Comparison of ENCODE assay signal across 1 cellular context in the genomic region with DNA sequence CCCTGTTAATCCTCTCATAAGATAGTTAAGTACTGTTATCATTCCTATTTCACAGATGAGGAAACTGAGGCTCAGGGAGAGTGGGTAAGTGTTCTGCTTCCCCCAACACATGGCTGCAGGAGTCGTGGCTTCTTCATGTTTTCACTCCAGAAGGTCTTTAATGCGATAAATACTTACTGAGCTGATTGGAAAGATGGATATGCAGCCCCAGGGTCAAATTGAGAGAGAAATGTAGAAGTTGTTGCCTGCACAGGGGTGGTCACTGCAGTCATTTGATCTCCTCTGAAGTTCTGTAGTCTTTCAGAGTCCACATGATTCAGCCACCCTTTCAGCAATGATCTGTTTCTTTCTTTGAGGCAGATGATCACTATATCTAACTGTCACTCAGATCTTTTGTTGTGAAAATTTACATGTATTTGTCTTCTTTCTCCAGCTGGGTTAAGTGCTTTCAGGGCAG.
A peak's percentile ranks its signal among the peaks of the same experiment; 100 is the strongest.
TF ChIP-seq lines count a peak whose summit lies in the region.

No MANE protein-coding gene starts in this region.

TF ChIP-seq in HepG2, 621 proteins besides CTCF, POLR2A, EP300 and RAD21 (continued from another document):
- TF ChIP-seq, protein P1, sequence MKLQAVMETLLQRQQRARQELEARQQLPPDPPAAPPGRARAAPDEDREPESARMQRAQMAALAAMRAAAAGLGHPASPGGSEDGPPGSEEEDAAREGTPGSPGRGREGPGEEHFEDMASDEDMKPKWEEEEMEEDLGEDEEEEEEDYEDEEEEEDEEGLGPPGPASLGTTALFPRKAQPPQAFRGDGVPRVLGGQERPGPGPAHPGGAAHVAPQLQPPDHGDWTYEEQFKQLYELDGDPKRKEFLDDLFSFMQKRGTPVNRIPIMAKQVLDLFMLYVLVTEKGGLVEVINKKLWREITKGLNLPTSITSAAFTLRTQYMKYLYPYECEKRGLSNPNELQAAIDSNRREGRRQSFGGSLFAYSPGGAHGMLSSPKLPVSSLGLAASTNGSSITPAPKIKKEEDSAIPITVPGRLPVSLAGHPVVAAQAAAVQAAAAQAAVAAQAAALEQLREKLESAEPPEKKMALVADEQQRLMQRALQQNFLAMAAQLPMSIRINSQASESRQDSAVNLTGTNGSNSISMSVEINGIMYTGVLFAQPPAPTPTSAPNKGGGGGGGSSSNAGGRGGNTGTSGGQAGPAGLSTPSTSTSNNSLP (IDR thresholded peaks at IDR 0.05; ENCODE audit: low read depth, low read length) = peak; percentile 74
- TF ChIP-seq SALL1 (CRISPR knock-in tag; IDR thresholded peaks at IDR 0.05) (0 out of 2 replicates have a peak, but pooled peaks have one; percentile 11), AGO2 (optimal IDR thresholded peaks at IDR 0.05; ENCODE audit: low read depth, low read length) (no peak), ZMYM3 (CRISPR knock-in tag; IDR thresholded peaks at IDR 0.05) (peak; percentile 35; the same call in 1 of the 2 replicates), ASH2L (IDR thresholded peaks at IDR 0.05; ENCODE audit: insufficient read length, low read depth, low read length) (peak; percentile 69), ZNF629 (CRISPR knock-in tag; conservative IDR thresholded peaks at IDR 0.05) (peak; percentile 87), KDM6A (CRISPR knock-in tag; IDR thresholded peaks at IDR 0.05; ENCODE audit: low read depth) (0 out of 2 replicates have a peak, but pooled peaks have one; percentile 23), ZFP82 (CRISPR knock-in tag; IDR thresholded peaks at IDR 0.05; ENCODE audit: borderline replicate concordance) (no peak), CHD4 (IDR thresholded peaks at IDR 0.05; ENCODE audit: borderline replicate concordance, low read length) (peak; percentile 86; the same call in 1 of the 2 replicates), DPF2 (CRISPR knock-in tag; IDR thresholded peaks at IDR 0.05; ENCODE audit: borderline replicate concordance, low read depth) (no peak), ZNF605 (CRISPR knock-in tag; IDR thresholded peaks at IDR 0.05) (no peak), SMAD1 (CRISPR knock-in tag; IDR thresholded peaks at IDR 0.05; ENCODE audit: borderline replicate concordance, low read depth) (no peak), SIX1 (CRISPR knock-in tag; IDR thresholded peaks at IDR 0.05; ENCODE audit: borderline replicate concordance) (peak; percentile 56; the same call in 1 of the 2 replicates), ZNF331 (CRISPR knock-in tag; IDR thresholded peaks at IDR 0.05) (no peak), ZNF670 (CRISPR knock-in tag; IDR thresholded peaks at IDR 0.05; ENCODE audit: borderline replicate concordance) (no peak), ZNF652 (CRISPR knock-in tag; IDR thresholded peaks at IDR 0.05; ENCODE audit: borderline replicate concordance, low read depth) (peak; percentile 69; the same call in 1 of the 2 replicates), GTF2F1 (IDR thresholded peaks at IDR 0.05; ENCODE audit: low read length) (no peak), HNF4G (IDR thresholded peaks at IDR 0.05; ENCODE audit: borderline replicate concordance, low read depth, low read length) (0 out of 2 replicates have a peak, but pooled peaks have one; percentile 19), HNF4G (CRISPR knock-in tag; IDR thresholded peaks at IDR 0.05; ENCODE audit: borderline replicate concordance, low read depth) (no peak), STAT5B (CRISPR knock-in tag; IDR thresholded peaks at IDR 0.05) (no peak), HOXA3 (CRISPR knock-in tag; IDR thresholded peaks at IDR 0.05) (no peak), FOXJ3 (CRISPR knock-in tag; IDR thresholded peaks at IDR 0.05; ENCODE audit: borderline replicate concordance) (peak; percentile 30; the same call in 1 of the 2 replicates)
- TF ChIP-seq, protein P2, sequence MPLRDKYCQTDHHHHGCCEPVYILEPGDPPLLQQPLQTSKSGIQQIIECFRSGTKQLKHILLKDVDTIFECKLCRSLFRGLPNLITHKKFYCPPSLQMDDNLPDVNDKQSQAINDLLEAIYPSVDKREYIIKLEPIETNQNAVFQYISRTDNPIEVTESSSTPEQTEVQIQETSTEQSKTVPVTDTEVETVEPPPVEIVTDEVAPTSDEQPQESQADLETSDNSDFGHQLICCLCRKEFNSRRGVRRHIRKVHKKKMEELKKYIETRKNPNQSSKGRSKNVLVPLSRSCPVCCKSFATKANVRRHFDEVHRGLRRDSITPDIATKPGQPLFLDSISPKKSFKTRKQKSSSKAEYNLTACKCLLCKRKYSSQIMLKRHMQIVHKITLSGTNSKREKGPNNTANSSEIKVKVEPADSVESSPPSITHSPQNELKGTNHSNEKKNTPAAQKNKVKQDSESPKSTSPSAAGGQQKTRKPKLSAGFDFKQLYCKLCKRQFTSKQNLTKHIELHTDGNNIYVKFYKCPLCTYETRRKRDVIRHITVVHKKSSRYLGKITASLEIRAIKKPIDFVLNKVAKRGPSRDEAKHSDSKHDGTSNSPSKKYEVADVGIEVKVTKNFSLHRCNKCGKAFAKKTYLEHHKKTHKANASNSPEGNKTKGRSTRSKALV (CRISPR knock-in tag; IDR thresholded peaks at IDR 0.05) = 0 out of 2 replicates have a peak, but pooled peaks have one; percentile 35
- TF ChIP-seq, protein P3, sequence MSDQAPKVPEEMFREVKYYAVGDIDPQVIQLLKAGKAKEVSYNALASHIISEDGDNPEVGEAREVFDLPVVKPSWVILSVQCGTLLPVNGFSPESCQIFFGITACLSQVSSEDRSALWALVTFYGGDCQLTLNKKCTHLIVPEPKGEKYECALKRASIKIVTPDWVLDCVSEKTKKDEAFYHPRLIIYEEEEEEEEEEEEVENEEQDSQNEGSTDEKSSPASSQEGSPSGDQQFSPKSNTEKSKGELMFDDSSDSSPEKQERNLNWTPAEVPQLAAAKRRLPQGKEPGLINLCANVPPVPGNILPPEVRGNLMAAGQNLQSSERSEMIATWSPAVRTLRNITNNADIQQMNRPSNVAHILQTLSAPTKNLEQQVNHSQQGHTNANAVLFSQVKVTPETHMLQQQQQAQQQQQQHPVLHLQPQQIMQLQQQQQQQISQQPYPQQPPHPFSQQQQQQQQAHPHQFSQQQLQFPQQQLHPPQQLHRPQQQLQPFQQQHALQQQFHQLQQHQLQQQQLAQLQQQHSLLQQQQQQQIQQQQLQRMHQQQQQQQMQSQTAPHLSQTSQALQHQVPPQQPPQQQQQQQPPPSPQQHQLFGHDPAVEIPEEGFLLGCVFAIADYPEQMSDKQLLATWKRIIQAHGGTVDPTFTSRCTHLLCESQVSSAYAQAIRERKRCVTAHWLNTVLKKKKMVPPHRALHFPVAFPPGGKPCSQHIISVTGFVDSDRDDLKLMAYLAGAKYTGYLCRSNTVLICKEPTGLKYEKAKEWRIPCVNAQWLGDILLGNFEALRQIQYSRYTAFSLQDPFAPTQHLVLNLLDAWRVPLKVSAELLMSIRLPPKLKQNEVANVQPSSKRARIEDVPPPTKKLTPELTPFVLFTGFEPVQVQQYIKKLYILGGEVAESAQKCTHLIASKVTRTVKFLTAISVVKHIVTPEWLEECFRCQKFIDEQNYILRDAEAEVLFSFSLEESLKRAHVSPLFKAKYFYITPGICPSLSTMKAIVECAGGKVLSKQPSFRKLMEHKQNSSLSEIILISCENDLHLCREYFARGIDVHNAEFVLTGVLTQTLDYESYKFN (CRISPR knock-in tag; conservative IDR thresholded peaks at IDR 0.05) = peak; percentile 38
- TF ChIP-seq, protein P4, sequence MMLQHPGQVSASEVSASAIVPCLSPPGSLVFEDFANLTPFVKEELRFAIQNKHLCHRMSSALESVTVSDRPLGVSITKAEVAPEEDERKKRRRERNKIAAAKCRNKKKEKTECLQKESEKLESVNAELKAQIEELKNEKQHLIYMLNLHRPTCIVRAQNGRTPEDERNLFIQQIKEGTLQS (CRISPR knock-in tag; IDR thresholded peaks at IDR 0.05) = no peak
- TF ChIP-seq, protein P5, sequence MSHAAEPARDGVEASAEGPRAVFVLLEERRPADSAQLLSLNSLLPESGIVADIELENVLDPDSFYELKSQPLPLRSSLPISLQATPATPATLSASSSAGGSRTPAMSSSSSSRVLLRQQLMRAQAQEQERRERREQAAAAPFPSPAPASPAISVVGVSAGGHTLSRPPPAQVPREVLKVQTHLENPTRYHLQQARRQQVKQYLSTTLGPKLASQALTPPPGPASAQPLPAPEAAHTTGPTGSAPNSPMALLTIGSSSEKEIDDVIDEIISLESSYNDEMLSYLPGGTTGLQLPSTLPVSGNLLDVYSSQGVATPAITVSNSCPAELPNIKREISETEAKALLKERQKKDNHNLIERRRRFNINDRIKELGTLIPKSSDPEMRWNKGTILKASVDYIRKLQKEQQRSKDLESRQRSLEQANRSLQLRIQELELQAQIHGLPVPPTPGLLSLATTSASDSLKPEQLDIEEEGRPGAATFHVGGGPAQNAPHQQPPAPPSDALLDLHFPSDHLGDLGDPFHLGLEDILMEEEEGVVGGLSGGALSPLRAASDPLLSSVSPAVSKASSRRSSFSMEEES (CRISPR knock-in tag; IDR thresholded peaks at IDR 0.05) = 0 out of 2 replicates have a peak, but pooled peaks have one; percentile 53
- TF ChIP-seq, protein P6, sequence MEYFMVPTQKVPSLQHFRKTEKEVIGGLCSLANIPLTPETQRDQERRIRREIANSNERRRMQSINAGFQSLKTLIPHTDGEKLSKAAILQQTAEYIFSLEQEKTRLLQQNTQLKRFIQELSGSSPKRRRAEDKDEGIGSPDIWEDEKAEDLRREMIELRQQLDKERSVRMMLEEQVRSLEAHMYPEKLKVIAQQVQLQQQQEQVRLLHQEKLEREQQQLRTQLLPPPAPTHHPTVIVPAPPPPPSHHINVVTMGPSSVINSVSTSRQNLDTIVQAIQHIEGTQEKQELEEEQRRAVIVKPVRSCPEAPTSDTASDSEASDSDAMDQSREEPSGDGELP (IDR thresholded peaks at IDR 0.05; ENCODE audit: borderline replicate concordance, low read depth) = peak; percentile 58; the same call in 1 of the 2 replicates
- TF ChIP-seq, protein P7, sequence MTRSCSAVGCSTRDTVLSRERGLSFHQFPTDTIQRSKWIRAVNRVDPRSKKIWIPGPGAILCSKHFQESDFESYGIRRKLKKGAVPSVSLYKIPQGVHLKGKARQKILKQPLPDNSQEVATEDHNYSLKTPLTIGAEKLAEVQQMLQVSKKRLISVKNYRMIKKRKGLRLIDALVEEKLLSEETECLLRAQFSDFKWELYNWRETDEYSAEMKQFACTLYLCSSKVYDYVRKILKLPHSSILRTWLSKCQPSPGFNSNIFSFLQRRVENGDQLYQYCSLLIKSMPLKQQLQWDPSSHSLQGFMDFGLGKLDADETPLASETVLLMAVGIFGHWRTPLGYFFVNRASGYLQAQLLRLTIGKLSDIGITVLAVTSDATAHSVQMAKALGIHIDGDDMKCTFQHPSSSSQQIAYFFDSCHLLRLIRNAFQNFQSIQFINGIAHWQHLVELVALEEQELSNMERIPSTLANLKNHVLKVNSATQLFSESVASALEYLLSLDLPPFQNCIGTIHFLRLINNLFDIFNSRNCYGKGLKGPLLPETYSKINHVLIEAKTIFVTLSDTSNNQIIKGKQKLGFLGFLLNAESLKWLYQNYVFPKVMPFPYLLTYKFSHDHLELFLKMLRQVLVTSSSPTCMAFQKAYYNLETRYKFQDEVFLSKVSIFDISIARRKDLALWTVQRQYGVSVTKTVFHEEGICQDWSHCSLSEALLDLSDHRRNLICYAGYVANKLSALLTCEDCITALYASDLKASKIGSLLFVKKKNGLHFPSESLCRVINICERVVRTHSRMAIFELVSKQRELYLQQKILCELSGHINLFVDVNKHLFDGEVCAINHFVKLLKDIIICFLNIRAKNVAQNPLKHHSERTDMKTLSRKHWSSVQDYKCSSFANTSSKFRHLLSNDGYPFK (CRISPR knock-in tag; IDR thresholded peaks at IDR 0.05; ENCODE audit: borderline replicate concordance) = no peak
- TF ChIP-seq, protein P8, sequence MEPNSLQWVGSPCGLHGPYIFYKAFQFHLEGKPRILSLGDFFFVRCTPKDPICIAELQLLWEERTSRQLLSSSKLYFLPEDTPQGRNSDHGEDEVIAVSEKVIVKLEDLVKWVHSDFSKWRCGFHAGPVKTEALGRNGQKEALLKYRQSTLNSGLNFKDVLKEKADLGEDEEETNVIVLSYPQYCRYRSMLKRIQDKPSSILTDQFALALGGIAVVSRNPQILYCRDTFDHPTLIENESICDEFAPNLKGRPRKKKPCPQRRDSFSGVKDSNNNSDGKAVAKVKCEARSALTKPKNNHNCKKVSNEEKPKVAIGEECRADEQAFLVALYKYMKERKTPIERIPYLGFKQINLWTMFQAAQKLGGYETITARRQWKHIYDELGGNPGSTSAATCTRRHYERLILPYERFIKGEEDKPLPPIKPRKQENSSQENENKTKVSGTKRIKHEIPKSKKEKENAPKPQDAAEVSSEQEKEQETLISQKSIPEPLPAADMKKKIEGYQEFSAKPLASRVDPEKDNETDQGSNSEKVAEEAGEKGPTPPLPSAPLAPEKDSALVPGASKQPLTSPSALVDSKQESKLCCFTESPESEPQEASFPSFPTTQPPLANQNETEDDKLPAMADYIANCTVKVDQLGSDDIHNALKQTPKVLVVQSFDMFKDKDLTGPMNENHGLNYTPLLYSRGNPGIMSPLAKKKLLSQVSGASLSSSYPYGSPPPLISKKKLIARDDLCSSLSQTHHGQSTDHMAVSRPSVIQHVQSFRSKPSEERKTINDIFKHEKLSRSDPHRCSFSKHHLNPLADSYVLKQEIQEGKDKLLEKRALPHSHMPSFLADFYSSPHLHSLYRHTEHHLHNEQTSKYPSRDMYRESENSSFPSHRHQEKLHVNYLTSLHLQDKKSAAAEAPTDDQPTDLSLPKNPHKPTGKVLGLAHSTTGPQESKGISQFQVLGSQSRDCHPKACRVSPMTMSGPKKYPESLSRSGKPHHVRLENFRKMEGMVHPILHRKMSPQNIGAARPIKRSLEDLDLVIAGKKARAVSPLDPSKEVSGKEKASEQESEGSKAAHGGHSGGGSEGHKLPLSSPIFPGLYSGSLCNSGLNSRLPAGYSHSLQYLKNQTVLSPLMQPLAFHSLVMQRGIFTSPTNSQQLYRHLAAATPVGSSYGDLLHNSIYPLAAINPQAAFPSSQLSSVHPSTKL (CRISPR knock-in tag; IDR thresholded peaks at IDR 0.05) = peak; percentile 39
- TF ChIP-seq, protein P9, sequence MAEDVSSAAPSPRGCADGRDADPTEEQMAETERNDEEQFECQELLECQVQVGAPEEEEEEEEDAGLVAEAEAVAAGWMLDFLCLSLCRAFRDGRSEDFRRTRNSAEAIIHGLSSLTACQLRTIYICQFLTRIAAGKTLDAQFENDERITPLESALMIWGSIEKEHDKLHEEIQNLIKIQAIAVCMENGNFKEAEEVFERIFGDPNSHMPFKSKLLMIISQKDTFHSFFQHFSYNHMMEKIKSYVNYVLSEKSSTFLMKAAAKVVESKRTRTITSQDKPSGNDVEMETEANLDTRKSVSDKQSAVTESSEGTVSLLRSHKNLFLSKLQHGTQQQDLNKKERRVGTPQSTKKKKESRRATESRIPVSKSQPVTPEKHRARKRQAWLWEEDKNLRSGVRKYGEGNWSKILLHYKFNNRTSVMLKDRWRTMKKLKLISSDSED (CRISPR knock-in tag; IDR thresholded peaks at IDR 0.05) = no peak
